Comparison of ENCODE assay signal across 14 cellular contexts in the genomic region with DNA sequence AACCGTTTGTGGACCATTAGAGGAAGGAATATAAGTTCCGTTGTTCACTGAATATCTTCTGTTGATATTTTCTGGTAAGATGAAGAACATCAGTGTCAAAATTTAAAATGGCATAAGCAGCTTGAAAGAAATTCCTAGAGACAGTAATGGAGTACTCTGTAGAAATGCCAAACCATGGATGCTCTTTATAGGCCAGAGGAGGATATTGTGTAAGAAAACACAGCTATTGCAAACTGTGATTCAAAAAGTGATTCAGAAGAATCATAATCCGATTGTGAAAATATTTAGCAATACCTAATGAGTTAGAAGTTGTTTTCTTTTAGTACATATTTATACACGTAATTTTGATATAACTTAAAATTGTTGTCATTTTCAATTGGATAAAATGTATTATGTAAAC.
DNase-seq lines count a peak whose midpoint lies in the region; ATAC-seq and TF ChIP-seq lines count a peak whose summit lies in the region.
"Had no signal": no experiment of that assay in that cellular context is flagged by ENCODE, and none has a peak within 500 bp of the region (broad histone marks: within the 10 kb centered on the region; RNA-seq: fewer than 3 reads in every experiment).

No MANE protein-coding gene starts in this region.

- intact Hi-C loops in adrenal gland (cut with DNase I): no loop called here

- H2AFZ ChIP-seq in ACC112 (ENCODE audit: low read length, unreplicated experiment): peak overlapping the region; percentile 64

- H3K4me3 ChIP-seq in ACC112 (ENCODE audit: low read depth, low read length) (no peak overlapping the region), adrenal gland (no peak overlapping the region)
- H3K4me3 ChIP-seq: BLaER1, coronary artery had no signal

- 71 to 80% (median 73%) methylated on average over 4 of the region's 4 CpGs for WGBS in adrenal gland, 4 donors

- no peaks in the 10 kb centered on the region for H3K79me2 ChIP-seq in ACC112 (ENCODE audit: control insufficient read depth, insufficient read depth, low read length, unreplicated experiment)

- H3K27ac ChIP-seq in ACC112 (ENCODE audit: low read depth, low read length) (peak overlapping the region; percentile 93), adrenal gland (no peak overlapping the region)
- H3K27ac ChIP-seq: BLaER1, coronary artery had no signal

- no peaks in the 10 kb centered on the region for H3K36me3 ChIP-seq in ACC112 (ENCODE audit: insufficient read depth, low read length)
- no peaks in the 10 kb centered on the region for H3K36me3 ChIP-seq in adrenal gland (replicated peaks in 1 of 2)
- H3K36me3 ChIP-seq: BLaER1 had no signal

- no peak for ATAC-seq in GM19035 (IDR thresholded peaks at IDR 0.05; ENCODE audit: unreplicated experiment)
- ATAC-seq in HG03342 (IDR thresholded peaks at IDR 0.05; ENCODE audit: unreplicated experiment): no peak
- ATAC-seq in HG02588 (IDR thresholded peaks at IDR 0.05; ENCODE audit: unreplicated experiment): no peak
- ATAC-seq: Panc1 had no signal

- no peaks in the 10 kb centered on the region for H3K9me3 ChIP-seq in adrenal gland (replicated peaks in 1 of 3)
- H3K9me3 ChIP-seq: BLaER1 had no signal

- DNase-seq in H4 (ENCODE audit: low spot score): peak; percentile 15
- DNase-seq in amniotic epithelial cell (ENCODE audit: low read depth): peak; percentile 95
- DNase-seq in iris pigment epithelial cell (ENCODE audit: low read depth): peak; percentile 89
- no peak for DNase-seq in adrenal gland
- DNase-seq: activated naive CD4-positive, alpha-beta T cell treated with anti-CD3 and anti-CD28 coated beads, Interleukin-2, amount 10 ng/mL, durations not matched to agents 7 days and 5 days; Karpas-422; stimulated activated CD8-positive, alpha-beta memory T cell treated with anti-CD3 and anti-CD28 coated beads, Interleukin-4, amount 100 ng/mL, for 48 hours had no signal

- peaks cover 27% of the 10 kb centered on the region for H3K4me1 ChIP-seq in ACC112 (ENCODE audit: control insufficient read depth, insufficient read depth, low read length, unreplicated experiment)
- H3K4me1 ChIP-seq in adrenal gland (replicated peaks in 1 of 2): peaks cover 0 to 11% of the 10 kb centered on the region in 2 donors
- H3K4me1 ChIP-seq: BLaER1 had no signal

- TF ChIP-seq POLR2A in adrenal gland (IDR thresholded peaks at IDR 0.05): no peak

- no peaks in the 10 kb centered on the region for H3K27me3 ChIP-seq in ACC112 (ENCODE audit: insufficient read depth, low read length)
- no peaks in the 10 kb centered on the region for H3K27me3 ChIP-seq in adrenal gland
- H3K27me3 ChIP-seq: BLaER1 had no signal

- no peak for TF ChIP-seq CTCF in adrenal gland (IDR thresholded peaks at IDR 0.05)

Comparison
In these comparisons a context has a peak if more than half of its experiments do, and no peak if none do; other contexts are left out.
1. DNase-seq: peak in H4 (single experiment), amniotic epithelial cell (single experiment) and iris pigment epithelial cell (single experiment); none in adrenal gland (0 of 7).